28 cellular contexts compared by ENCODE assay signal in genomic region chr10:120738658-120739057, GRCh38.
"Had no signal": no experiment of that assay in that cellular context is flagged by ENCODE, and none has a peak within 500 bp of the region (broad histone marks: within the 10 kb centered on the region; RNA-seq: fewer than 3 reads in every experiment).

No MANE protein-coding gene starts in this region.

- DNase-seq: activated B cell treated with CpG ODN at 0.5 μM for 24 hours; activated CD4-positive, alpha-beta T cell treated with anti-CD3 and anti-CD28 coated beads for 36 hours; activated CD4-positive, alpha-beta T cell treated with anti-CD3 and anti-CD28 coated beads, Interleukin-2, amount 50 U/mL, for 48 hours; activated CD8-positive, alpha-beta memory T cell treated with anti-CD3 and anti-CD28 coated beads, Interleukin-2, amount 50 U/mL, for 48 hours; activated naive CD4-positive, alpha-beta T cell treated with Interleukin-2 at 50 U/mL for 16 hours; activated naive CD8-positive, alpha-beta T cell treated with anti-CD3 and anti-CD28 coated beads for 36 hours; activated T-cell treated with anti-CD3 and anti-CD28 coated beads, Interleukin-2, amount 50 U/mL, for 4 hours; colonic mucosa; dorsolateral prefrontal cortex; effector memory CD8-positive, alpha-beta T cell; esophagus squamous epithelium; head of caudate nucleus; hypothalamus; kidney; left ventricle myocardium inferior; naive thymus-derived CD8-positive, alpha-beta T cell; spleen; stimulated activated CD4-positive, alpha-beta T cell treated with anti-CD3 and anti-CD28 coated beads, Interleukin-4, amount 100 ng/mL, for 24 hours; stimulated activated naive CD4-positive, alpha-beta T cell treated with Interleukin-2 at 50 U/mL for 16 hours; T1000; upper lobe of left lung had no signal

- H3K36me3 ChIP-seq: colonic mucosa, esophagus squamous epithelium, gastroesophageal sphincter, left ventricle myocardium inferior, prostate gland, right atrium auricular region, spleen, thoracic aorta, upper lobe of left lung had no signal

- ATAC-seq: activated CD4-positive, alpha-beta T cell treated with anti-CD3 and anti-CD28 coated beads for 36 hours; activated T-cell treated with anti-CD3 and anti-CD28 coated beads, Interleukin-2, amount 50 U/mL, for 4 hours; effector memory CD8-positive, alpha-beta T cell; gastroesophageal sphincter; naive thymus-derived CD8-positive, alpha-beta T cell had no signal

- H3K4me3 Mint-ChIP-seq: activated B cell treated with CpG ODN at 0.5 μM for 24 hours; activated CD4-positive, alpha-beta T cell treated with anti-CD3 and anti-CD28 coated beads for 36 hours; activated naive CD8-positive, alpha-beta T cell treated with anti-CD3 and anti-CD28 coated beads for 36 hours; activated T-cell treated with anti-CD3 and anti-CD28 coated beads, Interleukin-2, amount 50 U/mL, for 4 hours; effector memory CD8-positive, alpha-beta T cell; mesothelial cell of epicardium; naive thymus-derived CD8-positive, alpha-beta T cell; T-helper 1 cell treated with Interleukin-12 subunit alpha and Interleukin-12 subunit beta and Interleukin-4 antibody, amounts not matched to agents 30 μg/mL and 1 μg/mL, for 36 hours had no signal

- H3K4me3 ChIP-seq: colonic mucosa, dorsolateral prefrontal cortex, esophagus squamous epithelium, gastroesophageal sphincter, left ventricle myocardium inferior, prostate gland, right atrium auricular region, spleen, thoracic aorta, upper lobe of left lung had no signal

- H3K27me3 ChIP-seq: colonic mucosa, right atrium auricular region, upper lobe of left lung had no signal

- H3K27ac ChIP-seq: colonic mucosa, dorsolateral prefrontal cortex, esophagus squamous epithelium, gastroesophageal sphincter, left ventricle myocardium inferior, prostate gland, right atrium auricular region, spleen, thoracic aorta, upper lobe of left lung had no signal

- H3K36me3 Mint-ChIP-seq: activated naive CD8-positive, alpha-beta T cell treated with anti-CD3 and anti-CD28 coated beads for 36 hours; mesothelial cell of epicardium; naive thymus-derived CD8-positive, alpha-beta T cell had no signal

- H3K4me1 ChIP-seq: colonic mucosa, esophagus squamous epithelium, gastroesophageal sphincter, left ventricle myocardium inferior, prostate gland, right atrium auricular region, spleen, upper lobe of left lung had no signal

- H3K4me1 Mint-ChIP-seq: activated B cell treated with CpG ODN at 0.5 μM for 24 hours; activated CD4-positive, alpha-beta T cell treated with anti-CD3 and anti-CD28 coated beads for 36 hours; activated naive CD8-positive, alpha-beta T cell treated with anti-CD3 and anti-CD28 coated beads for 36 hours; mesothelial cell of epicardium had no signal

- H3K9me3 ChIP-seq: colonic mucosa, esophagus squamous epithelium, gastroesophageal sphincter, left ventricle myocardium inferior, prostate gland, right atrium auricular region, spleen, thoracic aorta, upper lobe of left lung had no signal

- H3K9me3 Mint-ChIP-seq: activated B cell treated with CpG ODN at 0.5 μM for 24 hours; activated naive CD8-positive, alpha-beta T cell treated with anti-CD3 and anti-CD28 coated beads for 36 hours; activated T-cell treated with anti-CD3 and anti-CD28 coated beads, Interleukin-2, amount 50 U/mL, for 4 hours; activated T-helper 2 cell treated with anti-CD3 and anti-CD28 coated beads, Interferon-gamma antibody, Interleukin-2, Interleukin-4, amounts not matched to agents 10 μg/mL and 5 μg/mL and 100 μg/mL, durations not matched to agents 14 hours and 24 hours and 36 hours; effector memory CD8-positive, alpha-beta T cell; mesothelial cell of epicardium; naive thymus-derived CD8-positive, alpha-beta T cell; T-helper 1 cell treated with Interleukin-12 subunit alpha and Interleukin-12 subunit beta and Interleukin-4 antibody, amounts not matched to agents 30 μg/mL and 1 μg/mL, for 36 hours had no signal

- H3K27ac Mint-ChIP-seq: activated B cell treated with CpG ODN at 0.5 μM for 24 hours; activated CD4-positive, alpha-beta T cell treated with anti-CD3 and anti-CD28 coated beads for 36 hours; activated naive CD8-positive, alpha-beta T cell treated with anti-CD3 and anti-CD28 coated beads for 36 hours; activated T-helper 2 cell treated with anti-CD3 and anti-CD28 coated beads, Interferon-gamma antibody, Interleukin-2, Interleukin-4, amounts not matched to agents 10 μg/mL and 5 μg/mL and 100 μg/mL, durations not matched to agents 14 hours and 24 hours and 36 hours; effector memory CD8-positive, alpha-beta T cell; mesothelial cell of epicardium; naive thymus-derived CD8-positive, alpha-beta T cell; T-helper 1 cell treated with Interleukin-12 subunit alpha and Interleukin-12 subunit beta and Interleukin-4 antibody, amounts not matched to agents 30 μg/mL and 1 μg/mL, for 36 hours had no signal
